17 cellular contexts compared by ENCODE assay signal in genomic region chr5:16411235-16411634, GRCh38. TPM values are rescaled to one million over a fixed set of nuclear protein-coding genes. Genes with fewer than 3 reads are reported as not detected.
DNase-seq lines count a peak whose midpoint lies in the region; ATAC-seq, FAIRE-seq and TF ChIP-seq lines count a peak whose summit lies in the region.
"Had no signal": no experiment of that assay in that cellular context is flagged by ENCODE, and none has a peak within 500 bp of the region (broad histone marks: within the 10 kb centered on the region; RNA-seq: fewer than 3 reads in every experiment).

No MANE protein-coding gene starts in this region.

- no peak overlapping the region for H4K8ac ChIP-seq in H1 (ENCODE audit: extremely low read depth, insufficient read depth, low read length)

- H3K4me3 Mint-ChIP-seq in GM23338: no peak overlapping the region
- H3K4me3 Mint-ChIP-seq: B cell; CD4-positive, alpha-beta T cell; H9 had no signal

- no peak for TF ChIP-seq EP300 in H1 (IDR thresholded peaks at IDR 0.05; ENCODE audit: borderline replicate concordance in 1 of 2, low read depth in 2 of 2, low read length in 2 of 2)

- H2AFZ ChIP-seq in GM23338: peak overlapping the region; percentile 56; the same call in 1 of the 2 replicates
- H2AFZ ChIP-seq in H1 (ENCODE audit: low read length): 0 out of 2 replicates have a peak overlapping the region, but pooled peaks have one; percentile 20

- CTCF ChIA-PET in H1 (lab: Charles Lee; ENCODE audit: partially characterized antibody): no interaction called here

- H3K27me3 ChIP-seq in GM23338 (ENCODE audit: insufficient read depth) (no peaks in the 10 kb centered on the region), H1 (replicated peaks in 1 of 4; ENCODE audit: control insufficient read depth in 3 of 4, extremely low read depth in 1 of 4, insufficient read depth in 3 of 4, low read length in 3 of 4) (peaks cover 0 to 1% (median 0%) of the 10 kb centered on the region in 4 experiments; a peak in 1 of 7 replicates)

- H3K4me2 ChIP-seq in GM23338 (no peak overlapping the region), H1 (ENCODE audit: insufficient read depth in 1 of 2, low read depth in 2 of 2, low read length in 2 of 2) (no peak overlapping the region)
- H3K4me2 ChIP-seq: A549 had no signal

- H3K9me3 Mint-ChIP-seq in GM23338: peaks cover 3% of the 10 kb centered on the region; the same call in 1 of the 3 replicates
- H3K9me3 Mint-ChIP-seq: CD4-positive, alpha-beta T cell; H9 had no signal

- no peak overlapping the region for H2BK15ac ChIP-seq in H1 (ENCODE audit: low read length)

- no peak overlapping the region for H3K14ac ChIP-seq in H1 (ENCODE audit: insufficient read length)

- H3F3A ChIP-seq in GM23338 (replicated peaks; ENCODE audit: low read depth): no peaks in the 10 kb centered on the region

- H3K23ac ChIP-seq in H1 (ENCODE audit: insufficient read length): no peak overlapping the region

- H3K36me3 ChIP-seq in GM23338 (ENCODE audit: insufficient read depth) (no peaks in the 10 kb centered on the region), H1 (ENCODE audit: control insufficient read depth in 2 of 4, insufficient read depth in 4 of 4, low read length in 3 of 4) (no peaks in the 10 kb centered on the region)

- no peak overlapping the region for H2AK5ac ChIP-seq in H1 (ENCODE audit: low read depth, low read length)

- no peaks in the 10 kb centered on the region for H3K23me2 ChIP-seq in H1 (ENCODE audit: low read depth, low read length)

- TF ChIP-seq CTCF in AG10803 (conservative IDR thresholded peaks at IDR 0.05; ENCODE audit: low read length) (no peak), GM23338 (conservative IDR thresholded peaks at IDR 0.05; ENCODE audit: low read depth in 2 of 2) (no peak), H1 (IDR thresholded peaks at IDR 0.05; ENCODE audit: control extremely low read depth in 1 of 3, insufficient read depth in 1 of 3, low read depth in 1 of 3, low read length in 3 of 3) (no peak)

- H3K27ac ChIP-seq in GM23338 (ENCODE audit: low read depth) (no peak overlapping the region), H1 (ENCODE audit: low read depth, low read length) (no peak overlapping the region)
- H3K27ac ChIP-seq: A549 had no signal

- no peak overlapping the region for H3K18ac ChIP-seq in H1 (ENCODE audit: extremely low read depth, low read length)

- FAIRE-seq in H1 (lab: Jason Lieb, UNC): no peak
- FAIRE-seq: A549 had no signal

- POLR2A ChIA-PET in H1 (lab: Charles Lee; ENCODE audit: partially characterized antibody): no interaction called here

- DNase-seq in AG10803 (ENCODE audit: low read depth): peak; percentile 50
- no peak for DNase-seq in GM23338 (ENCODE audit: low spot score)
- DNase-seq in H1 (ENCODE audit: low read depth in 1 of 2, low spot score in 2 of 2): no peak
- peak; percentile 27 for DNase-seq in kidney tubule cell (ENCODE audit: low spot score)
- no peak for DNase-seq in NCI-H748 treated with DMSO at 0.1 percent for 48 hours (lab: John Stamatoyannopoulos, UW)
- no peak for DNase-seq in NCI-H2029 (lab: John Stamatoyannopoulos, UW)
- DNase-seq: CD4-positive, alpha-beta T cell; DMS79; GF-D8; H9; NCI-H1436 treated with DMSO at 0.1 percent for 48 hours; NCI-H69; SHP77 had no signal

- WGBS in H1 (ENCODE audit: extremely low coverage in 1 of 2, insufficient coverage in 1 of 2, insufficient read length in 1 of 2, insufficient replicate concordance in 2 of 2, low coverage in 1 of 2, low lambda C conversion rate in 2 of 2, missing lambda C conversion rate in 1 of 2), 2 experiments: 94% methylated on average over 9 of the region's 9 CpGs; no CpG with 5 or more reads in 1 of the 2 experiments

- H4K20me1 ChIP-seq in GM23338 (replicated peaks; ENCODE audit: insufficient read depth) (no peaks in the 10 kb centered on the region), H1 (replicated peaks in 1 of 2; ENCODE audit: control insufficient read depth in 1 of 2, insufficient read depth in 2 of 2, low read length in 2 of 2) (no peaks in the 10 kb centered on the region)

- no peak overlapping the region for H3K4ac ChIP-seq in H1 (replicated peaks; ENCODE audit: insufficient read length, low read depth, low read length)

- H3K4me1 ChIP-seq in GM23338 (ENCODE audit: insufficient read depth): no peaks in the 10 kb centered on the region
- no peaks in the 10 kb centered on the region for H3K4me1 ChIP-seq in H1 (replicated peaks in 1 of 4; ENCODE audit: control insufficient read depth in 3 of 4, insufficient read depth in 4 of 4, low read length in 3 of 4)
- H3K4me1 ChIP-seq: A549 had no signal

- H3K4me3 ChIP-seq in AG10803 (ENCODE audit: low read length) (no peak overlapping the region), GM23338 (no peak overlapping the region), H1 (ENCODE audit: extremely low read depth in 1 of 4, insufficient read depth in 2 of 4, low read depth in 3 of 4, low read length in 4 of 4) (no peak overlapping the region; a peak in 1 of 8 replicates)
- H3K4me3 ChIP-seq: A549 had no signal

- H2BK5ac ChIP-seq in H1 (ENCODE audit: low read depth, low read length): no peak overlapping the region

- H2BK12ac ChIP-seq in H1 (ENCODE audit: low read depth, low read length): no peak overlapping the region

- H3K27me3 Mint-ChIP-seq in GM23338 (ENCODE audit: insufficient read depth, low read depth, poor library complexity): no peaks in the 10 kb centered on the region

- no peak overlapping the region for H3K9ac ChIP-seq in H1 (replicated peaks in 1 of 4; ENCODE audit: extremely low read depth in 1 of 4, low read depth in 3 of 4, low read length in 3 of 4)

- H3K79me2 ChIP-seq in GM23338 (replicated peaks; ENCODE audit: insufficient read depth): no peaks in the 10 kb centered on the region
- no peaks in the 10 kb centered on the region for H3K79me2 ChIP-seq in H1 (ENCODE audit: control insufficient read depth in 1 of 2, insufficient read depth in 2 of 2, low read length in 2 of 2)

- H4K5ac ChIP-seq in H1 (ENCODE audit: insufficient read length, low read depth, low read length): no peak overlapping the region

- H3K4me1 Mint-ChIP-seq in GM23338: no peaks in the 10 kb centered on the region
- H3K4me1 Mint-ChIP-seq: B cell had no signal

- H4K91ac ChIP-seq in H1 (replicated peaks; ENCODE audit: insufficient read length, low read length): no peak overlapping the region

- H2BK20ac ChIP-seq in H1 (ENCODE audit: low read length): no peak overlapping the region

- no peak for ATAC-seq in GM23338
- no peak for ATAC-seq in GM21723 (IDR thresholded peaks at IDR 0.05; ENCODE audit: unreplicated experiment)
- no peak for ATAC-seq in GM19023 (IDR thresholded peaks at IDR 0.05; ENCODE audit: unreplicated experiment)
- ATAC-seq: A549 had no signal

- H3K9me2 ChIP-seq in GM23338 (ENCODE audit: insufficient read depth): peaks cover 7% of the 10 kb centered on the region

- no peaks in the 10 kb centered on the region; the same call in 2 of the 3 replicates for H3K36me3 Mint-ChIP-seq in GM23338 (ENCODE audit: low read depth)

- H3K56ac ChIP-seq in H1 (replicated peaks; ENCODE audit: insufficient read length, low read depth, low read length): no peak overlapping the region

- no peak overlapping the region for H3K27ac Mint-ChIP-seq in GM23338
- H3K27ac Mint-ChIP-seq: B cell; CD4-positive, alpha-beta T cell had no signal

- TF ChIP-seq RAD21 in H1 (IDR thresholded peaks at IDR 0.05 in 1 of 2, conservative IDR thresholded peaks at IDR 0.05 in 1 of 2; ENCODE audit: low read depth in 2 of 2, low read length in 2 of 2): no peak

- TF ChIP-seq POLR2A in H1 (IDR thresholded peaks at IDR 0.05; ENCODE audit: control extremely low read depth in 1 of 2, low read depth in 2 of 2, low read length in 2 of 2): no peak

- H2BK120ac ChIP-seq in H1 (replicated peaks; ENCODE audit: low read depth, low read length): no peak overlapping the region

- H3K9me3 ChIP-seq in H1 (ENCODE audit: insufficient read depth in 2 of 2, low read depth in 1 of 2, low read length in 1 of 2): no peaks in the 10 kb centered on the region
- H3K9me3 ChIP-seq: A549 had no signal

- H3K79me1 ChIP-seq in H1 (ENCODE audit: low read depth, low read length): no peaks in the 10 kb centered on the region

TF ChIP-seq in GM23338, 12 proteins besides CTCF, POLR2A, EP300 and RAD21:
- no peak for TF ChIP-seq POLR2AphosphoS5 (IDR thresholded peaks at IDR 0.05; ENCODE audit: low read depth)

TF ChIP-seq in H1, 55 proteins besides CTCF, POLR2A, EP300 and RAD21 (continues in another document):
- no peak for TF ChIP-seq USF2 (IDR thresholded peaks at IDR 0.05; ENCODE audit: low read length)
- no peak for TF ChIP-seq NANOG (IDR thresholded peaks at IDR 0.05; ENCODE audit: insufficient read depth, low read depth, low read length, poor library complexity, severe bottlenecking)
- no peak for TF ChIP-seq TAF1 (IDR thresholded peaks at IDR 0.05; ENCODE audit: low read depth, low read length)
- TF ChIP-seq PHF8 (conservative IDR thresholded peaks at IDR 0.05; ENCODE audit: low read depth, low read length): no peak
- TF ChIP-seq SIRT6 (IDR thresholded peaks at IDR 0.05; ENCODE audit: low read length): no peak
- no peak for TF ChIP-seq BRCA1 (IDR thresholded peaks at IDR 0.05; ENCODE audit: low read depth, low read length)
- TF ChIP-seq RXRA (IDR thresholded peaks at IDR 0.05; ENCODE audit: insufficient read depth, low read depth, low read length): no peak
- TF ChIP-seq EZH2 (IDR thresholded peaks at IDR 0.05; ENCODE audit: low read depth, low read length, severe bottlenecking): no peak
- no peak for TF ChIP-seq KDM4A (IDR thresholded peaks at IDR 0.05; ENCODE audit: low read depth, low read length, severe bottlenecking)
- TF ChIP-seq TAF7 (optimal IDR thresholded peaks at IDR 0.05; ENCODE audit: borderline replicate concordance, low read depth, low read length): no peak

RNA-seq across cellular contexts. Expression of gene ZNF622, which starts 54.4 kb away (rescaled TPM):
- total RNA-seq in GM23338 (2014; rRNA removed; shearing (Covaris generic)): 26.8 and 30.7 TPM in 2 replicates
- polyA plus RNA-seq in GM23338 (2016; fragmentation: Nextera tagmentation; extraction: Ambion mirVana) (18.8 and 20.1 TPM in 2 replicates), H1 (2011; rRNA removed) (8.8 and 8.9 TPM in 2 replicates)
- total RNA-seq in H1 (2021; fragmentation: NEBNext Ultra II Directional; extraction: Animal tissue kit (Norgen Biotek cat#: 25700)): 30.8 and 30.9 TPM in 2 replicates
- 16.3 TPM for polyA plus RNA-seq in H1 (2011; cell fraction: cytosol; rRNA removed)
- 10.3 TPM for polyA plus RNA-seq in H1 (2011; cell fraction: nucleus; rRNA removed)
- polyA plus RNA-seq in H1 (2012, experiment 1 of 2): 27.5 to 32.5 TPM (median 30.5 TPM) in 4 replicates
- polyA plus RNA-seq in H1 (2012, experiment 2 of 2): 12.8 TPM
- polyA plus RNA-seq in H1 (2013, experiment 1 of 2): 25.8 TPM
- polyA plus RNA-seq in H1 (2013, experiment 2 of 2): 25.5 TPM
- polyA minus RNA-seq in H1 (2011; rRNA and poly(A)+ RNA removed): 6.2 and 7.0 TPM in 2 replicates
- polyA minus RNA-seq in H1 (2011; cell fraction: cytosol; rRNA and poly(A)+ RNA removed): 9.2 TPM
- polyA minus RNA-seq in H1 (2011; cell fraction: nucleus; rRNA and poly(A)+ RNA removed): 9.2 TPM

Comparison
In these comparisons a context has a peak if more than half of its experiments do, and no peak if none do; other contexts are left out.
1. DNase-seq: peak in AG10803 (single experiment) and kidney tubule cell (single experiment); none in GM23338 (single experiment), H1 (0 of 2), NCI-H748 treated with DMSO at 0.1 percent for 48 hours (single experiment) and NCI-H2029 (single experiment).